8 cellular contexts compared by ENCODE assay signal in the genomic region with DNA sequence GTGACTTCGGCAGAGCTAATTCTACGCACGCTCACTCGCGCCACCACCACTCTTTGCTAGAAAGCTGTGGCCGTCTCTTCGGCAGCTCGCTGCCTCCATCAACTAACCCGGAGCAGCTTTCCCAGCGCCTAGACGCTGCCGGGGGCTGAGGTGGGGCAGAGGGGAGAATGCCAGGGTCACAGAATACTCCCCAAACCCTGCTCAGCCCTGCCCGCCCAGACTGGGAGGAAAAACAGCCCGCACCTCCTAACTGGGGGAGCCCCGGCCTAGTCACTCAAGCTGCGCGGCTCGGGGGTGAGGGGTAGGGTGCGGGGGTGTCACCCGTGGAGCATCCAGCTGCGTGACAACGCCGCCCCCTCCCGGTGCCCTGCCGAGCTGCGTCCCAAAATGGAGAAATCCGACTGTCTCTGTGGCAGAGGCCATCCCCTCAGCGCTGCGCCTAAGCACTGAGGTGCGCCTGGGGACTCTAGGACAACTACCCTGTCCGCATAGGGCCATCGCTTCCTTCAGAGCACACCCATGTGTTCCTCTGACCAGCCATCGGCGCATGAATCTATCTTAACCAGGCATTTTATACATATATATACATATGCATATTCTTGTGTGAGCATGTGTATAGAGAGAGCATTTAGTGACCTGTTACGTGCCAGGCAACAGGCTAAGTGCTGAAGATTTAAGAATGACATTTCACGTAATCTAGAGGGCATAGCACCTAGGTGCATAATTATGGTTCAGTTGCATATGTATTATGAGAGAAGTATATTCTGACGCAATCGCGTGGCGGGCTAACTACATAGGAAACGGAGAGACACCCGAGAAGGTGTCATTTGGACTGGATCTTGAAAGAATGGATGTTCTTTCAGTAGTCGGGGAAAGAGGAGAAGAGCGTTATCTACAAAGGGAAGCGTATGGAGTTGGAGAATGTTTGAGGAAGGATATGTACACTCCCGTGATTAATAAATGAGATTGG. TPM values are rescaled to one million over a fixed set of nuclear protein-coding genes. Genes with fewer than 3 reads are reported as not detected.
DNase-seq lines count a peak whose midpoint lies in the region; ATAC-seq and TF ChIP-seq lines count a peak whose summit lies in the region.

No MANE protein-coding gene starts in this region.

- peak; percentile 50 to 62 for TF ChIP-seq CTCF in left lung (IDR thresholded peaks at IDR 0.05)

- H3K27ac ChIP-seq in cingulate gyrus (ENCODE audit: low read depth, low read length): peak overlapping the region; percentile 83
- peak overlapping the region; percentile 98 to 99 for H3K27ac ChIP-seq in left lung

- H3K9me3 ChIP-seq in left lung: no peaks in the 10 kb centered on the region

- no peaks in the 10 kb centered on the region for H3K36me3 ChIP-seq in left lung

- ATAC-seq in GM18499 (IDR thresholded peaks at IDR 0.05; ENCODE audit: insufficient read depth, unreplicated experiment) (peak; percentile 33), HG02870 (IDR thresholded peaks at IDR 0.05; ENCODE audit: unreplicated experiment) (peak; percentile 29), left lung (peak; percentile 67)

- H3K36me3 Mint-ChIP-seq in activated CD4-positive, alpha-beta T cell treated with anti-CD3 and anti-CD28 coated beads, Interleukin-2, amount 10 ng/mL, durations not matched to agents 24 days and 14 days (ENCODE audit: low read depth): no peaks in the 10 kb centered on the region

- no peaks in the 10 kb centered on the region for H3K9me3 Mint-ChIP-seq in activated CD4-positive, alpha-beta T cell treated with anti-CD3 and anti-CD28 coated beads, Interleukin-2, amount 10 ng/mL, durations not matched to agents 24 days and 14 days

- peaks cover 21% of the 10 kb centered on the region for H3K4me1 Mint-ChIP-seq in activated CD4-positive, alpha-beta T cell treated with anti-CD3 and anti-CD28 coated beads, Interleukin-2, amount 10 ng/mL, durations not matched to agents 24 days and 14 days

- peak overlapping the region; percentile 62 to 70 for H3K4me3 ChIP-seq in left lung

- DNase-seq in NCI-H2196 treated with DMSO at 0.1 percent for 48 hours (lab: John Stamatoyannopoulos, UW; ENCODE audit: unreplicated experiment) (peak; percentile 58), left lung (peak; percentile 91 to 97), middle frontal gyrus (ENCODE audit: extremely low spot score, low spot score) (no peak)
- DNase-seq in activated CD4-positive, alpha-beta T cell treated with anti-CD3 and anti-CD28 coated beads, Interleukin-2, amount 10 ng/mL, durations not matched to agents 24 days and 14 days: peak; percentile 93
- DNase-seq in stimulated activated CD4-positive, alpha-beta T cell treated with anti-CD3 and anti-CD28 coated beads, Interleukin-2, amount 100 ng/mL, for 4 hours (ENCODE audit: low read depth): peak; percentile 89

- peaks cover 0 to 22% of the 10 kb centered on the region in 2 donors for H3K27me3 ChIP-seq in left lung

- intact Hi-C loops in activated CD4-positive, alpha-beta T cell treated with anti-CD3 and anti-CD28 coated beads, Interleukin-2, amount 10 ng/mL, durations not matched to agents 24 days and 14 days (cut with micrococcal nuclease): loop anchor here (1.0 to 10.0 kb wide), 6 partner anchors 493 to 1807 kb away; partner anchors contain the start of genes DOP1A, ELOVL4, IBTK and TTK
- intact Hi-C loops in left lung (cut with DNase I): no loop called here

- H3K27ac Mint-ChIP-seq in activated CD4-positive, alpha-beta T cell treated with anti-CD3 and anti-CD28 coated beads, Interleukin-2, amount 10 ng/mL, durations not matched to agents 24 days and 14 days: peak overlapping the region; percentile 74

- peaks cover 66% of the 10 kb centered on the region for H3K27me3 Mint-ChIP-seq in activated CD4-positive, alpha-beta T cell treated with anti-CD3 and anti-CD28 coated beads, Interleukin-2, amount 10 ng/mL, durations not matched to agents 24 days and 14 days

- peak overlapping the region; percentile 89 for H3K4me3 Mint-ChIP-seq in activated CD4-positive, alpha-beta T cell treated with anti-CD3 and anti-CD28 coated beads, Interleukin-2, amount 10 ng/mL, durations not matched to agents 24 days and 14 days

- H3K4me1 ChIP-seq in left lung: peaks cover 3 to 38% of the 10 kb centered on the region in 2 donors

RNA-seq across cellular contexts. Expression of gene TENT5A, which starts 1.5 kb away (rescaled TPM):
- 0.30 and 0.90 TPM in 2 replicates for total RNA-seq in activated CD4-positive, alpha-beta T cell treated with anti-CD3 and anti-CD28 coated beads, Interleukin-2, amount 10 ng/mL, durations not matched to agents 24 days and 14 days
- total RNA-seq in left lung: 10 to 100 TPM; 15.2 to 23.2 TPM
